Comparison of ENCODE assay signal across 1 cellular context in genomic region chr11:108501396-108501795, GRCh38.
TF ChIP-seq lines count a peak whose summit lies in the region.

No MANE protein-coding gene starts in this region.

TF ChIP-seq in IMR-90, 13 proteins besides CTCF, POLR2A, EP300 and RAD21:
- TF ChIP-seq ELK1 (IDR thresholded peaks at IDR 0.05; ENCODE audit: borderline replicate concordance, low read depth, low read length) (no peak), SMC3 (IDR thresholded peaks at IDR 0.05; ENCODE audit: low read depth, low read length) (no peak), USF2 (IDR thresholded peaks at IDR 0.05; ENCODE audit: low read depth, low read length) (no peak), MAFK (IDR thresholded peaks at IDR 0.05; ENCODE audit: low read depth, low read length) (no peak), BHLHE40 (IDR thresholded peaks at IDR 0.05; ENCODE audit: low read depth, low read length) (no peak), MAZ (IDR thresholded peaks at IDR 0.05; ENCODE audit: borderline replicate concordance, low read depth, low read length) (no peak), CHD1 (IDR thresholded peaks at IDR 0.05; ENCODE audit: low read depth, low read length) (no peak), CEBPB (IDR thresholded peaks at IDR 0.05; ENCODE audit: low read depth, low read length) (no peak), FOS (IDR thresholded peaks at IDR 0.05; ENCODE audit: low read depth, low read length) (no peak)
